In the genomic region with DNA sequence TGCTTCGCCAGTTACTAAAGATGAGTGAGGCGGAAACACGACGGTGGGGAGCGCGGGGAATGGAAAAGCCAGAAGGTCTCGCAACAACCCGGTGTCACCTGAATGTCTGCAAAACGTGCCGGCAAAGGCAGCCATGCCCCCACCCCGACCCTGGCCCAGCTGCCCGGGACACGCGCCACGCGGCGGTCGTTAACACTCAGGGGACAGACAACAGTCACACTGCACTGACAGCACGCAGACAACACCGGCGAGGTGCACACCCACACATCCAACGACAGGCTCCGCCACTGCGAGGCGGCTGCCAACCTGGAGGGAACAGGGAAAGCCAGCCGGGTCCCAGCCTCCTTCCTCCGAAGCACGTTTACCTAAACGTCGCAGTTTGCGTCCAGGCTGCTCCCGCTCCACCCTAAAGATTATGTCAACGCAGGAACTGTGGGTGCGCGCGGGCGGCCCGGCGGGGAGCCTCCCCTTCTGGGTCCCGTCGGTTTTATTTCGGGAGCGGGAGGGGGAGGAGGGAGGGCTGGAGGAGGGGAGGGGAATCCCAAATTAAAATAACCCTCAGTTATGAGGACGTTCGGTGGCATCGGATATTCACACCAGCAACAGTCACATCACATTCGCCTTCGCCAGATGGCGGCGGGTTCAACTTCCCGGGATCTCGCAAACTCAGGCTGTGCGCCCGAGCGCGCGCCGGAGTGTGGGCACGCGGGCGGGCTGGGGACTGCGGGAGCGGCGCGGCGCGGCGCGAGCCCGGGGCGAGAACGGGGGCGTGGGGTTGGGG, we compare ENCODE assay signal across 8 cellular contexts. TPM values are rescaled to one million over a fixed set of nuclear protein-coding genes. Genes with fewer than 3 reads are reported as not detected.
A peak's percentile ranks its signal among the peaks of the same experiment; 100 is the strongest.
DNase-seq lines count a peak whose midpoint lies in the region; ATAC-seq and TF ChIP-seq lines count a peak whose summit lies in the region.

No MANE protein-coding gene starts in this region.

- 0 to 1% methylated on average over 30 to 56 of the region's 73 CpGs for WGBS in body of pancreas, 2 donors

- H3K27ac ChIP-seq in body of pancreas = peak overlapping the region; percentile 92 to 98 (median 94)

- intact Hi-C loops in body of pancreas (cut with DNase I) = no loop called here

- TF ChIP-seq POLR2A in body of pancreas (IDR thresholded peaks at IDR 0.05) = peak in 2 of 3 donors; percentile 38 to 50

- H3K4me3 ChIP-seq in body of pancreas = peak overlapping the region; percentile 58 to 64

- H3K9me3 Mint-ChIP-seq in T-helper 2 cell treated with Interferon-gamma antibody and Interleukin-4, amounts not matched to agents 5 μg/mL and 100 μg/mL, for 36 hours = no peaks in the 10 kb centered on the region

- H3K36me3 Mint-ChIP-seq in T-helper 2 cell treated with Interferon-gamma antibody and Interleukin-4, amounts not matched to agents 5 μg/mL and 100 μg/mL, for 36 hours (ENCODE audit: low read depth) = peaks cover 19% of the 10 kb centered on the region

- H3K4me1 ChIP-seq in body of pancreas = peaks cover 53% of the 10 kb centered on the region

- DNase-seq in EH (ENCODE audit: low read depth) (peak; percentile 59), M059J (ENCODE audit: low read depth) (peak; percentile 54), body of pancreas (peak; percentile 56 to 62 (median 58)), iris pigment epithelial cell (ENCODE audit: low read depth) (peak; percentile 76)
- peak; percentile 42 for DNase-seq in T-helper 2 cell treated with Interferon-gamma antibody and Interleukin-4, amounts not matched to agents 5 μg/mL and 100 μg/mL, for 36 hours (ENCODE audit: low spot score)
- peak; percentile 24 to 51 for DNase-seq in stimulated activated CD4-positive, alpha-beta T cell treated with anti-CD3 and anti-CD28 coated beads, Interleukin-12 subunit alpha, Interleukin-12 subunit beta, amount 100 ng/mL, for 24 hours (ENCODE audit: low read depth in 2 of 2)

- H3K9me3 ChIP-seq in body of pancreas = no peaks in the 10 kb centered on the region

- peaks cover 28% of the 10 kb centered on the region for H3K27me3 Mint-ChIP-seq in T-helper 2 cell treated with Interferon-gamma antibody and Interleukin-4, amounts not matched to agents 5 μg/mL and 100 μg/mL, for 36 hours (ENCODE audit: low read depth)

- H3K4me1 Mint-ChIP-seq in T-helper 2 cell treated with Interferon-gamma antibody and Interleukin-4, amounts not matched to agents 5 μg/mL and 100 μg/mL, for 36 hours (ENCODE audit: low read depth) = peaks cover 40% of the 10 kb centered on the region

- peak in 3 of 7 experiments; percentile 7 to 16 (median 10) for TF ChIP-seq CTCF in body of pancreas (IDR thresholded peaks at IDR 0.05)

- no peaks in the 10 kb centered on the region for H3K27me3 ChIP-seq in body of pancreas

- H3K27ac Mint-ChIP-seq in T-helper 2 cell treated with Interferon-gamma antibody and Interleukin-4, amounts not matched to agents 5 μg/mL and 100 μg/mL, for 36 hours = peak overlapping the region; percentile 87

- H3K36me3 ChIP-seq in body of pancreas (replicated peaks in 1 of 2; ENCODE audit: insufficient read depth in 1 of 2, low read depth in 2 of 2) = no peaks in the 10 kb centered on the region

- peak overlapping the region; percentile 95 for H3K4me3 Mint-ChIP-seq in T-helper 2 cell treated with Interferon-gamma antibody and Interleukin-4, amounts not matched to agents 5 μg/mL and 100 μg/mL, for 36 hours

- ATAC-seq in GM21786 (IDR thresholded peaks at IDR 0.05; ENCODE audit: unreplicated experiment) (peak; percentile 2), body of pancreas (peak; percentile 13), HG03520 (IDR thresholded peaks at IDR 0.05; ENCODE audit: unreplicated experiment) (no peak)

RNA-seq across cellular contexts. Expression of a gene that starts 0.7 kb away (rescaled TPM):
- total RNA-seq in M059J (2014; rRNA removed; shearing (Covaris generic)) = 8.4 and 10.5 TPM in 2 replicates
- total RNA-seq in body of pancreas = 10 to 100 TPM in 1 of 2 donors, 1 to 10 TPM in 1; 8.9 to 26.5 TPM

RNA-seq across cellular contexts. Expression of a gene that starts 2.4 kb away (rescaled TPM):
- 5.5 and 5.9 TPM in 2 replicates for total RNA-seq in M059J (2014; rRNA removed; shearing (Covaris generic))
- total RNA-seq in body of pancreas = 10 to 100 TPM in 1 of 2 donors, 1 to 10 TPM in 1; 8.3 to 11.2 TPM
